8 cellular contexts compared by ENCODE assay signal in the genomic region with DNA sequence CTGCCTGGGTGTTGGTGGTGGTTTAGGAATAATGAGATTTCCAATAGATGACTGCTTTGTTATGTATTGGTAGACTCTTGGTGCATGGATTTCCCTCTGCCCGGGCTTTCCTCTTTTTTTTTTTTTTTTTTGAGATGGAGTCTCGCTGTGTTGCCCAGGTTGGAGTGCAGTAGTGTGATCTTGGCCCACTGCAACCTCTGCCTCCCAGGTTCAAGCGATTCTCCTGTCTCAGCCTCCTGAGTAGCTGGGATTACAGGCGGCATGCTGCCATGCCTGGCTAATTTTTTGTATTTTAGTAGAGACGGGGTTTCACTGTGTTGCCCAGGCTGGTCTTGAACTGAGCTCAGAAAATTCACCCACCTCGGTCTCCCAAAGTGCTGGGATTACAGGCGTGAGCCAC. TPM values are rescaled to one million over a fixed set of nuclear protein-coding genes. Genes with fewer than 3 reads are reported as not detected.
DNase-seq lines count a peak whose midpoint lies in the region; ATAC-seq and TF ChIP-seq lines count a peak whose summit lies in the region.
"Not testable (repeated sequence)": the region's sequence is repeated elsewhere in the genome, so short reads cannot be mapped to it uniquely, and the experiment has no call there.

No MANE protein-coding gene starts in this region.

- not testable (repeated sequence) for H3K27me3 ChIP-seq in BLaER1 treated with 17β-estradiol and CSF1 and Interleukin-3, amounts not matched to agents 10 nM and 100 nM; HCT116 (ENCODE audit: insufficient read depth, low read length); heart right ventricle; transverse colon

- H3K27me3 Mint-ChIP-seq in activated CD8-positive, alpha-beta T cell treated with anti-CD3 and anti-CD28 coated beads for 36 hours; activated naive CD8-positive, alpha-beta T cell treated with anti-CD3 and anti-CD28 coated beads, Interleukin-2, amount 50 U/mL, for 24 hours; natural killer cell treated with Interleukin-12 subunit alpha and Interleukin-12 subunit beta and Interleukin-15 and Interleukin-18, amount 100 ng/mL, for 72 hours: not testable (repeated sequence)

- not testable (repeated sequence) for TF ChIP-seq EP300 in transverse colon (IDR thresholded peaks at IDR 0.05; ENCODE audit: low read depth)

- H3K27ac ChIP-seq in BLaER1 treated with 17β-estradiol and CSF1 and Interleukin-3, amounts not matched to agents 10 nM and 100 nM, result peak overlapping the region; percentile 48 to 98 (median 94); a peak in 19 of 22 replicates
- H3K27ac ChIP-seq in HCT116 (ENCODE audit: low read depth, low read length) (peak overlapping the region; percentile 39; the same call in 1 of the 2 replicates), SK-N-MC (0 out of 2 replicates have a peak overlapping the region, but pooled peaks have one; percentile 60), heart right ventricle (peak overlapping the region in 8 of 10 donors; percentile 22 to 70 (median 44)), transverse colon (peak overlapping the region in 3 of 4 donors; percentile 8 to 48 (median 17))

- peak overlapping the region; percentile 80 for H3K27ac Mint-ChIP-seq in activated CD8-positive, alpha-beta T cell treated with anti-CD3 and anti-CD28 coated beads for 36 hours
- peak overlapping the region; percentile 72 for H3K27ac Mint-ChIP-seq in activated naive CD8-positive, alpha-beta T cell treated with anti-CD3 and anti-CD28 coated beads, Interleukin-2, amount 50 U/mL, for 24 hours
- H3K27ac Mint-ChIP-seq in natural killer cell treated with Interleukin-12 subunit alpha and Interleukin-12 subunit beta and Interleukin-15 and Interleukin-18, amount 100 ng/mL, for 72 hours, result peak overlapping the region; percentile 47 to 81

- BruUV-seq in HCT116 (replicated peaks; lab: Mats Ljungman, UMichigan), result not testable (repeated sequence)

- peaks cover 0 to 81% (median 47%) of the 10 kb centered on the region in 11 experiments; a peak in 17 of 22 replicates for H4K20me1 ChIP-seq in BLaER1 treated with 17β-estradiol and CSF1 and Interleukin-3, amounts not matched to agents 10 nM and 100 nM
- not testable (repeated sequence) for H4K20me1 ChIP-seq in HCT116 (ENCODE audit: insufficient read depth)

- in situ Hi-C loops in transverse colon (cut with MboI; ENCODE audit: low pct_ligation_motif_present in 1 of 4, low pct_unique_long_range_greater_than_20kb in 1 of 4, low sequenced_read_pairs in 3 of 4), result not testable (repeated sequence)

- H3K4me3 ChIP-seq in BLaER1 treated with 17β-estradiol and CSF1 and Interleukin-3, amounts not matched to agents 10 nM and 100 nM, result peak overlapping the region in 5 of 10 experiments; percentile 4 to 33 (median 21); a peak in 4 of 20 replicates
- not testable (repeated sequence) for H3K4me3 ChIP-seq in HCT116 (replicated peaks in 1 of 2; ENCODE audit: low read depth in 1 of 2, low read length in 2 of 2); SK-N-MC; heart right ventricle; transverse colon

- not testable (repeated sequence) for ATAC-seq in HCT116; activated CD8-positive, alpha-beta T cell treated with anti-CD3 and anti-CD28 coated beads for 36 hours; activated naive CD8-positive, alpha-beta T cell treated with anti-CD3 and anti-CD28 coated beads, Interleukin-2, amount 50 U/mL, for 24 hours; heart right ventricle; natural killer cell treated with Interleukin-12 subunit alpha and Interleukin-12 subunit beta and Interleukin-15 and Interleukin-18, amount 100 ng/mL, for 72 hours

- peaks cover 40% of the 10 kb centered on the region for H3K4me1 Mint-ChIP-seq in activated CD8-positive, alpha-beta T cell treated with anti-CD3 and anti-CD28 coated beads for 36 hours (ENCODE audit: low read depth)
- peaks cover 48% of the 10 kb centered on the region for H3K4me1 Mint-ChIP-seq in activated naive CD8-positive, alpha-beta T cell treated with anti-CD3 and anti-CD28 coated beads, Interleukin-2, amount 50 U/mL, for 24 hours
- H3K4me1 Mint-ChIP-seq in natural killer cell treated with Interleukin-12 subunit alpha and Interleukin-12 subunit beta and Interleukin-15 and Interleukin-18, amount 100 ng/mL, for 72 hours (ENCODE audit: low read depth in 2 of 2), result peaks cover 32 to 33% of the 10 kb centered on the region in 2 donors

- H3K4me3 Mint-ChIP-seq in activated CD8-positive, alpha-beta T cell treated with anti-CD3 and anti-CD28 coated beads for 36 hours; activated naive CD8-positive, alpha-beta T cell treated with anti-CD3 and anti-CD28 coated beads, Interleukin-2, amount 50 U/mL, for 24 hours: not testable (repeated sequence)
- peak overlapping the region; percentile 32 for H3K4me3 Mint-ChIP-seq in natural killer cell treated with Interleukin-12 subunit alpha and Interleukin-12 subunit beta and Interleukin-15 and Interleukin-18, amount 100 ng/mL, for 72 hours

- not testable (repeated sequence) for H3K36me3 Mint-ChIP-seq in activated CD8-positive, alpha-beta T cell treated with anti-CD3 and anti-CD28 coated beads for 36 hours (ENCODE audit: low read depth); activated naive CD8-positive, alpha-beta T cell treated with anti-CD3 and anti-CD28 coated beads, Interleukin-2, amount 50 U/mL, for 24 hours (ENCODE audit: low read depth); natural killer cell treated with Interleukin-12 subunit alpha and Interleukin-12 subunit beta and Interleukin-15 and Interleukin-18, amount 100 ng/mL, for 72 hours

- 86 to 91% methylated on average over 7 of the region's 7 CpGs for WGBS in heart right ventricle, 2 donors
- 85 to 92% methylated on average over 2 to 7 of the region's 7 CpGs for WGBS in transverse colon (ENCODE audit: low coverage in 1 of 2), 2 donors

- H3K9me3 ChIP-seq in BLaER1 treated with 17β-estradiol and CSF1 and Interleukin-3, amounts not matched to agents 10 nM and 100 nM (replicated peaks in 1 of 11); HCT116 (ENCODE audit: control insufficient read depth in 1 of 2, insufficient read depth in 1 of 2, low read depth in 1 of 2, low read length in 2 of 2); SK-N-MC (ENCODE audit: low read depth, low read length); heart right ventricle; transverse colon: not testable (repeated sequence)

- peaks cover 97 to 100% (median 100%) of the 10 kb centered on the region in 10 experiments for H3K4me1 ChIP-seq in BLaER1 treated with 17β-estradiol and CSF1 and Interleukin-3, amounts not matched to agents 10 nM and 100 nM
- peaks cover 11 to 17% of the 10 kb centered on the region in 2 experiments; a peak in 3 of 4 replicates for H3K4me1 ChIP-seq in HCT116 (ENCODE audit: control insufficient read depth in 1 of 2, insufficient read depth in 2 of 2, low read length in 2 of 2)
- H3K4me1 ChIP-seq in heart right ventricle, result peaks cover 2 to 69% (median 55%) of the 10 kb centered on the region in 9 donors
- peaks cover 0 to 49% (median 15%) of the 10 kb centered on the region in 4 donors for H3K4me1 ChIP-seq in transverse colon

- TF ChIP-seq RAD21 in HCT116 (IDR thresholded peaks at IDR 0.05; ENCODE audit: low read depth), result not testable (repeated sequence)

- RAD21 ChIA-PET in HCT116 (lab: Charles Lee; ENCODE audit: low non-redundant PET in 1 of 2, low total read pairs in 2 of 2, uncharacterized antibody in 2 of 2, unreplicated experiment in 2 of 2), result not testable (repeated sequence)

- H3K79me2 ChIP-seq in HCT116 (ENCODE audit: insufficient read depth, low read length), result peaks cover 89% of the 10 kb centered on the region

- not testable (repeated sequence) for H3K9me2 ChIP-seq in HCT116 (ENCODE audit: insufficient read depth)

- DNase-seq in HCT116 (ENCODE audit: low read depth, low spot score); SK-N-MC (ENCODE audit: low read depth, low spot score); activated CD8-positive, alpha-beta T cell treated with anti-CD3 and anti-CD28 coated beads for 36 hours; activated naive CD8-positive, alpha-beta T cell treated with anti-CD3 and anti-CD28 coated beads, Interleukin-2, amount 50 U/mL, for 24 hours; heart right ventricle; natural killer cell treated with Interleukin-12 subunit alpha and Interleukin-12 subunit beta and Interleukin-15 and Interleukin-18, amount 100 ng/mL, for 72 hours (ENCODE audit: low spot score); transverse colon: not testable (repeated sequence)

- CTCF ChIA-PET in HCT116 (lab: Charles Lee); activated CD8-positive, alpha-beta T cell treated with anti-CD3 and anti-CD28 coated beads for 36 hours (lab: Charles Lee): not testable (repeated sequence)

- H2AFZ ChIP-seq in HCT116 (ENCODE audit: low read depth, low read length, poor library complexity, severe bottlenecking), result not testable (repeated sequence)

- TF ChIP-seq POLR2A in HCT116 (IDR thresholded peaks at IDR 0.05; ENCODE audit: borderline replicate concordance, extremely low read depth, insufficient read depth, insufficient read length); transverse colon (IDR thresholded peaks at IDR 0.05): not testable (repeated sequence)

- peak overlapping the region; percentile 22 to 99 (median 58); a peak in 19 of 22 replicates for H3K9ac ChIP-seq in BLaER1 treated with 17β-estradiol and CSF1 and Interleukin-3, amounts not matched to agents 10 nM and 100 nM
- H3K9ac ChIP-seq in HCT116 (ENCODE audit: low read length); SK-N-MC (ENCODE audit: insufficient read length): not testable (repeated sequence)

- H3K4me2 ChIP-seq in BLaER1 treated with 17β-estradiol and CSF1 and Interleukin-3, amounts not matched to agents 10 nM and 100 nM, result peak overlapping the region; percentile 97 to 100 (median 99)
- peak overlapping the region; percentile 51 for H3K4me2 ChIP-seq in HCT116 (ENCODE audit: low read length)

- intact Hi-C loops in HCT116 (cut with micrococcal nuclease); activated CD8-positive, alpha-beta T cell treated with anti-CD3 and anti-CD28 coated beads for 36 hours (cut with micrococcal nuclease); heart right ventricle (cut with DNase I); transverse colon (cut with DNase I; ENCODE audit: low total_unique reads): not testable (repeated sequence)

- POLR2A ChIA-PET in HCT116 (lab: Charles Lee), result not testable (repeated sequence)
- POLR2A ChIA-PET in activated CD8-positive, alpha-beta T cell treated with anti-CD3 and anti-CD28 coated beads for 36 hours (lab: Charles Lee), result interaction anchor here (1.9 kb wide), 1 partner anchor 9 kb away, joined by 8 read pairs; no protein-coding TSS in a partner anchor

- not testable (repeated sequence) for TF ChIP-seq CTCF in HCT116 (IDR thresholded peaks at IDR 0.05 in 2 of 3, conservative IDR thresholded peaks at IDR 0.05 in 1 of 3; ENCODE audit: borderline replicate concordance in 1 of 3, insufficient read depth in 1 of 3, low read depth in 2 of 3, low read length in 2 of 3); activated CD8-positive, alpha-beta T cell treated with anti-CD3 and anti-CD28 coated beads for 36 hours (IDR thresholded peaks at IDR 0.05); heart right ventricle (IDR thresholded peaks at IDR 0.05); transverse colon (IDR thresholded peaks at IDR 0.05)

- not testable (repeated sequence) for H3K9me3 Mint-ChIP-seq in activated CD8-positive, alpha-beta T cell treated with anti-CD3 and anti-CD28 coated beads for 36 hours; activated naive CD8-positive, alpha-beta T cell treated with anti-CD3 and anti-CD28 coated beads, Interleukin-2, amount 50 U/mL, for 24 hours; natural killer cell treated with Interleukin-12 subunit alpha and Interleukin-12 subunit beta and Interleukin-15 and Interleukin-18, amount 100 ng/mL, for 72 hours

- H3K36me3 ChIP-seq in BLaER1 treated with 17β-estradiol and CSF1 and Interleukin-3, amounts not matched to agents 10 nM and 100 nM, result peaks cover 0 to 24% (median 9%) of the 10 kb centered on the region in 11 experiments; a peak in 9 of 22 replicates
- H3K36me3 ChIP-seq in HCT116 (ENCODE audit: control insufficient read depth in 1 of 2, insufficient read depth in 2 of 2, low read length in 2 of 2); SK-N-MC (ENCODE audit: insufficient read depth, low read length); heart right ventricle; transverse colon: not testable (repeated sequence)

RNA-seq across cellular contexts. Expression of gene GATAD2A, which starts 11.1 kb away (rescaled TPM):
- total RNA-seq in HCT116 (2021; ENCODE audit: unreplicated experiment), result 130 TPM
- 60.5 and 73.9 TPM in 2 replicates for polyA plus RNA-seq in HCT116 (2012)
- total RNA-seq in activated CD8-positive, alpha-beta T cell treated with anti-CD3 and anti-CD28 coated beads for 36 hours, result 100 to 1,000 TPM; 132 to 136 TPM
- total RNA-seq in heart right ventricle, result 10 to 100 TPM; 22.1 to 48.5 (median 26.0) TPM
- polyA plus RNA-seq in heart right ventricle, result 10 to 100 TPM in 1 of 2 donors, 1 to 10 TPM in 1; 7.5 to 13.3 TPM
- 100 to 1,000 TPM; 171 to 224 TPM for total RNA-seq in natural killer cell treated with Interleukin-12 subunit alpha and Interleukin-12 subunit beta and Interleukin-15 and Interleukin-18, amount 100 ng/mL, for 72 hours
- total RNA-seq in transverse colon, result 100 to 1,000 TPM in 1 of 4 donors, 10 to 100 TPM in 3; 45.6 to 102 (median 65.7) TPM

Comparison
In these comparisons a context has a peak if more than half of its experiments do, and no peak if none do; other contexts are left out.
1. H3K27ac ChIP-seq: peak in every context shown above with its lines; median percentile 94 in BLaER1 treated with 17β-estradiol and CSF1 and Interleukin-3, amounts not matched to agents 10 nM and 100 nM; 60 in SK-N-MC; 44 in heart right ventricle; 39 in HCT116; 17 in transverse colon.